In the genomic region with DNA sequence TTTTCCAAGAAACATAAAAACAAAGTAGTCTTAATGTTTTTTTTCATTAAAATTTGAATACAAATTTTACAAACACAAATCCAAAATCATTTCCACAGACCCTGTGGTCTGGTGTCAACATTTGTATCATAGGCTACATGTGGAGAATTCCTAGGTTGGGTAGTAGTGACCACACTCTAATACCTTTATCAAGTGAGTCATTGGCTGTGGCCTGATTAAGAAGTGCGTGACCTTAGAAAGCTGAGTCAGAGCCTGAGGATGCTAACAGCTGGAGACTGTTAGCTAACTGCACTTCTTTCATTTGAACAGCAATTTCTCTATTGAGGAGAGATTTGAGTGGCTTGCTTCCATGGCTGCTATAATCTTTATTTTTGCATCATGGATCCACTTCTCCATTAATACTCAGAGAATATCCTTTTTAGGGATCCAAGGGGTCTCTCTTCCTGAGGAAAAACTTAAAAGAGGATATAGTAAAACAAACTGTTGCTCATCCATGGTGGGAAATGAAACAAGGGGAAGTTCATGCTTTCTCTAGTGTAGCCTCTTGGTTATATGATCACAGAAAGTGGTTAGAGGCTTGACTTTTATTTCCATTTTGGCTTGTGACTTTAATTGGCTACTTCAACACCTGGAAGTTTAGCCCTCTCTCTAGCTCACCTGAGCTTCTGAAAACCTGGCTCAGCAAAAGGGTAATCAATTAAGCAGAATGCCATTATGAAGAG, we compare ENCODE assay signal across 1 cellular context.
TF ChIP-seq lines count a peak whose summit lies in the region.

No MANE protein-coding gene starts in this region.

TF ChIP-seq in GM23338, 12 proteins besides CTCF, POLR2A, EP300 and RAD21 (continued from another document):
- TF ChIP-seq, protein P1, sequence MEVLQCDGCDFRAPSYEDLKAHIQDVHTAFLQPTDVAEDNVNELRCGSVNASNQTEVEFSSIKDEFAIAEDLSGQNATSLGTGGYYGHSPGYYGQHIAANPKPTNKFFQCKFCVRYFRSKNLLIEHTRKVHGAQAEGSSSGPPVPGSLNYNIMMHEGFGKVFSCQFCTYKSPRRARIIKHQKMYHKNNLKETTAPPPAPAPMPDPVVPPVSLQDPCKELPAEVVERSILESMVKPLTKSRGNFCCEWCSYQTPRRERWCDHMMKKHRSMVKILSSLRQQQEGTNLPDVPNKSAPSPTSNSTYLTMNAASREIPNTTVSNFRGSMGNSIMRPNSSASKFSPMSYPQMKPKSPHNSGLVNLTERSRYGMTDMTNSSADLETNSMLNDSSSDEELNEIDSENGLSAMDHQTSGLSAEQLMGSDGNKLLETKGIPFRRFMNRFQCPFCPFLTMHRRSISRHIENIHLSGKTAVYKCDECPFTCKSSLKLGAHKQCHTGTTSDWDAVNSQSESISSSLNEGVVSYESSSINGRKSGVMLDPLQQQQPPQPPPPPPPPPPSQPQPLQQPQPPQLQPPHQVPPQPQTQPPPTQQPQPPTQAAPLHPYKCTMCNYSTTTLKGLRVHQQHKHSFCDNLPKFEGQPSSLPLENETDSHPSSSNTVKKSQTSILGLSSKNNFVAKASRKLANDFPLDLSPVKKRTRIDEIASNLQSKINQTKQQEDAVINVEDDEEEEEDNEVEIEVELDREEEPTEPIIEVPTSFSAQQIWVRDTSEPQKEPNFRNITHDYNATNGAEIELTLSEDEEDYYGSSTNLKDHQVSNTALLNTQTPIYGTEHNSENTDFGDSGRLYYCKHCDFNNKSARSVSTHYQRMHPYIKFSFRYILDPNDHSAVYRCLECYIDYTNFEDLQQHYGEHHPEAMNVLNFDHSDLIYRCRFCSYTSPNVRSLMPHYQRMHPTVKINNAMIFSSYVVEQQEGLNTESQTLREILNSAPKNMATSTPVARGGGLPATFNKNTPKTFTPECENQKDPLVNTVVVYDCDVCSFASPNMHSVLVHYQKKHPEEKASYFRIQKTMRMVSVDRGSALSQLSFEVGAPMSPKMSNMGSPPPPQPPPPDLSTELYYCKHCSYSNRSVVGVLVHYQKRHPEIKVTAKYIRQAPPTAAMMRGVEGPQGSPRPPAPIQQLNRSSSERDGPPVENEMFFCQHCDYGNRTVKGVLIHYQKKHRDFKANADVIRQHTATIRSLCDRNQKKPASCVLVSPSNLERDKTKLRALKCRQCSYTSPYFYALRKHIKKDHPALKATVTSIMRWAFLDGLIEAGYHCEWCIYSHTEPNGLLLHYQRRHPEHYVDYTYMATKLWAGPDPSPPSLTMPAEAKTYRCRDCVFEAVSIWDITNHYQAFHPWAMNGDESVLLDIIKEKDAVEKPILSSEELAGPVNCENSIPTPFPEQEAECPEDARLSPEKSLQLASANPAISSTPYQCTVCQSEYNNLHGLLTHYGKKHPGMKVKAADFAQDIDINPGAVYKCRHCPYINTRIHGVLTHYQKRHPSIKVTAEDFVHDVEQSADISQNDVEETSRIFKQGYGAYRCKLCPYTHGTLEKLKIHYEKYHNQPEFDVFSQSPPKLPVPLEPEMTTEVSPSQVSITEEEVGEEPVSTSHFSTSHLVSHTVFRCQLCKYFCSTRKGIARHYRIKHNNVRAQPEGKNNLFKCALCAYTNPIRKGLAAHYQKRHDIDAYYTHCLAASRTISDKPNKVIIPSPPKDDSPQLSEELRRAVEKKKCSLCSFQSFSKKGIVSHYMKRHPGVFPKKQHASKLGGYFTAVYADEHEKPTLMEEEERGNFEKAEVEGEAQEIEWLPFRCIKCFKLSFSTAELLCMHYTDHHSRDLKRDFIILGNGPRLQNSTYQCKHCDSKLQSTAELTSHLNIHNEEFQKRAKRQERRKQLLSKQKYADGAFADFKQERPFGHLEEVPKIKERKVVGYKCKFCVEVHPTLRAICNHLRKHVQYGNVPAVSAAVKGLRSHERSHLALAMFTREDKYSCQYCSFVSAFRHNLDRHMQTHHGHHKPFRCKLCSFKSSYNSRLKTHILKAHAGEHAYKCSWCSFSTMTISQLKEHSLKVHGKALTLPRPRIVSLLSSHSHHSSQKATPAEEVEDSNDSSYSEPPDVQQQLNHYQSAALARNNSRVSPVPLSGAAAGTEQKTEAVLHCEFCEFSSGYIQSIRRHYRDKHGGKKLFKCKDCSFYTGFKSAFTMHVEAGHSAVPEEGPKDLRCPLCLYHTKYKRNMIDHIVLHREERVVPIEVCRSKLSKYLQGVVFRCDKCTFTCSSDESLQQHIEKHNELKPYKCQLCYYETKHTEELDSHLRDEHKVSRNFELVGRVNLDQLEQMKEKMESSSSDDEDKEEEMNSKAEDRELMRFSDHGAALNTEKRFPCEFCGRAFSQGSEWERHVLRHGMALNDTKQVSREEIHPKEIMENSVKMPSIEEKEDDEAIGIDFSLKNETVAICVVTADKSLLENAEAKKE (CRISPR knock-in tag; IDR thresholded peaks at IDR 0.05) = no peak
